Comparison of ENCODE assay signal across 2 cellular contexts in the genomic region with DNA sequence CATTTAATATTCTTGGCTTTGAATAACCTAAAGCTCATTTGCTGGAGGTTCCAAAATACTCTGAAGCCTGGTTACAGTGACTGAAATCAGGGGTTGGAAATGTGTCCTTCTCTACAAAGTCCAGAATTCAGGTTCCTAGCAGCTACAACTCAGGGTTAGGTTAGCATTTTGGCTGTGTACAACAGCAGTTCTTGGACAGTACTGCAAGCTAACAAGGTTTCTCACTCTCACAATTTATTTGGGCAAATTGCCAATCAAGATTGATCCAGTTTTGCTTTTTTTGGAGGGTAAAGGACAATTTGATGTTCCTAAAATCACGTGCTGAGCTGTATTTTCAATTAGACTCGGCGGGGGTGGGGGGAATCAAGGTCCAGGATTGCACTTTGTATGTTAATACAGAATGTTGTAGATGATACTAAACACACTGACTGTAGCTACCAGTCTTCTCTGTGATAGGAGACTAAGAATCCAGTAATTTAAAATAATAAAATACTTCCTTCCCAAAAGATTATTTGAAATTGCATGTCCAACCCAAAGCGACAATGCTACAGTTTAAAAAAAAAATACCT.
TF ChIP-seq lines count a peak whose summit lies in the region.

No MANE protein-coding gene starts in this region.

TF ChIP-seq in GM12891, 5 proteins besides CTCF, POLR2A, EP300 and RAD21:
- TF ChIP-seq POLR2AphosphoS5 (IDR thresholded peaks at IDR 0.05; ENCODE audit: low read depth, low read length) (no peak), POU2F2 (IDR thresholded peaks at IDR 0.05; ENCODE audit: low read depth, low read length) (no peak), SPI1 (IDR thresholded peaks at IDR 0.05; ENCODE audit: low read depth, low read length) (no peak), TAF1 (IDR thresholded peaks at IDR 0.05; ENCODE audit: low read depth, low read length) (no peak), PAX5 (IDR thresholded peaks at IDR 0.05; ENCODE audit: insufficient read depth, low read length, severe bottlenecking) (no peak)
TF ChIP-seq in GM12891: peak in this region for 0.

TF ChIP-seq in HepG2, 621 proteins besides CTCF, POLR2A, EP300 and RAD21:
- TF ChIP-seq ZNF484 (CRISPR knock-in tag; IDR thresholded peaks at IDR 0.05; ENCODE audit: borderline replicate concordance, low read depth) (no peak), DPF2 (CRISPR knock-in tag; IDR thresholded peaks at IDR 0.05; ENCODE audit: borderline replicate concordance, low read depth) (no peak), NAIF1 (CRISPR knock-in tag; IDR thresholded peaks at IDR 0.05; ENCODE audit: borderline replicate concordance) (no peak), ELF3 (CRISPR knock-in tag; IDR thresholded peaks at IDR 0.05) (no peak), MIXL1 (CRISPR knock-in tag; IDR thresholded peaks at IDR 0.05) (no peak)
